Comparison of ENCODE assay signal across 12 cellular contexts in genomic region chr5:142976861-142977260, GRCh38.
A peak's percentile ranks its signal among the peaks of the same experiment; 100 is the strongest.
DNase-seq lines count a peak whose midpoint lies in the region; ATAC-seq and TF ChIP-seq lines count a peak whose summit lies in the region.
"Had no signal": no experiment of that assay in that cellular context is flagged by ENCODE, and none has a peak within 500 bp of the region (broad histone marks: within the 10 kb centered on the region; RNA-seq: fewer than 3 reads in every experiment).

No MANE protein-coding gene starts in this region.

- H3K79me2 ChIP-seq in SK-N-SH (ENCODE audit: insufficient read depth), result no peaks in the 10 kb centered on the region

- 0 out of 2 replicates have a peak overlapping the region, but pooled peaks have one; percentile 61 for H2AFZ ChIP-seq in SK-N-SH (ENCODE audit: low read depth)

- TF ChIP-seq RAD21 in SK-N-SH (IDR thresholded peaks at IDR 0.05; ENCODE audit: low read length), result no peak

- ATAC-seq in left ventricle myocardium superior (peak; percentile 25), Right ventricle myocardium superior (ENCODE audit: poor library complexity) (no peak), upper lobe of right lung (peak; percentile 72)

- no peaks in the 10 kb centered on the region for H3K36me3 ChIP-seq in SK-N-SH (replicated peaks in 1 of 2; ENCODE audit: control insufficient read depth in 1 of 2, insufficient read depth in 2 of 2, low read length in 1 of 2)
- no peaks in the 10 kb centered on the region for H3K36me3 ChIP-seq in upper lobe of right lung
- no peaks in the 10 kb centered on the region for H3K36me3 ChIP-seq in thyroid gland
- H3K36me3 ChIP-seq: cardiac muscle cell had no signal

- H3F3A ChIP-seq in SK-N-SH (replicated peaks; ENCODE audit: insufficient read depth), result peaks cover 28% of the 10 kb centered on the region

- no peaks in the 10 kb centered on the region for H4K20me1 ChIP-seq in SK-N-SH (ENCODE audit: insufficient read depth)

- TF ChIP-seq CTCF in SK-N-SH (IDR thresholded peaks at IDR 0.05) (no peak), upper lobe of right lung (IDR thresholded peaks at IDR 0.05) (no peak), thyroid gland (IDR thresholded peaks at IDR 0.05) (no peak)

- POLR2A ChIA-PET in SK-N-SH (lab: Yijun Ruan, JAX), result no interaction called here

- no peak for TF ChIP-seq EP300 in SK-N-SH (IDR thresholded peaks at IDR 0.05; ENCODE audit: borderline replicate concordance in 1 of 2, low read depth in 1 of 2, low read length in 1 of 2)

- H3K4me1 ChIP-seq in SK-N-SH (ENCODE audit: control insufficient read depth in 1 of 2, insufficient read depth in 2 of 2, low read depth in 1 of 2, low read length in 1 of 2) (peaks cover 17 to 38% of the 10 kb centered on the region in 2 experiments), upper lobe of right lung (peaks cover 32% of the 10 kb centered on the region), thyroid gland (peaks cover 10 to 14% of the 10 kb centered on the region in 2 donors)

- H3K27ac ChIP-seq in SK-N-SH (ENCODE audit: low read depth in 2 of 2, low read length in 1 of 2) (peak overlapping the region; percentile 90 to 91; a peak in 3 of 4 replicates), upper lobe of right lung (no peak overlapping the region), thyroid gland (no peak overlapping the region)
- H3K27ac ChIP-seq: cardiac muscle cell had no signal

- intact Hi-C loops in left ventricle myocardium superior (cut with micrococcal nuclease) (no loop called here), Right ventricle myocardium superior (cut with DNase I) (no loop called here), upper lobe of right lung (cut with DNase I) (no loop called here), thyroid gland (cut with DNase I) (no loop called here)

- H3K27me3 ChIP-seq in SK-N-SH (ENCODE audit: insufficient read depth) (no peaks in the 10 kb centered on the region), upper lobe of right lung (no peaks in the 10 kb centered on the region), thyroid gland (no peaks in the 10 kb centered on the region)
- H3K27me3 ChIP-seq: cardiac muscle cell had no signal

- 92% methylated on average over 3 of the region's 3 CpGs for WGBS in SK-N-SH (ENCODE audit: low lambda C conversion rate)
- WGBS in thyroid gland, 2 donors, result 98% methylated on average over 3 of the region's 3 CpGs

- H3K9ac ChIP-seq in SK-N-SH, result peak overlapping the region; percentile 34; the same call in 1 of the 2 replicates

- H3K4me2 ChIP-seq in SK-N-SH, result 0 out of 2 replicates have a peak overlapping the region, but pooled peaks have one; percentile 66

- TF ChIP-seq POLR2A in thyroid gland (IDR thresholded peaks at IDR 0.05), result no peak

- CTCF ChIA-PET in SK-N-SH (lab: Yijun Ruan, JAX), result no interaction called here

- H3K9me3 ChIP-seq in SK-N-SH (no peaks in the 10 kb centered on the region), upper lobe of right lung (no peaks in the 10 kb centered on the region), thyroid gland (no peaks in the 10 kb centered on the region)

- DNase-seq in left ventricle myocardium superior, result no peak
- DNase-seq in Right ventricle myocardium superior, result no peak
- no peak for DNase-seq in SK-N-SH
- peak; percentile 40 for DNase-seq in glomerular visceral epithelial cell (ENCODE audit: extremely low spot score)
- no peak for DNase-seq in upper lobe of right lung
- DNase-seq in KG1 (lab: John Stamatoyannopoulos, UW), result no peak
- DNase-seq in LoVo (ENCODE audit: low spot score), result no peak
- no peak for DNase-seq in thyroid gland
- DNase-seq: kidney, NCI-H1417, nucleus accumbens had no signal

- H3K4me3 ChIP-seq in SK-N-SH (ENCODE audit: low read depth in 2 of 2, low read length in 1 of 2) (no peak overlapping the region), upper lobe of right lung (no peak overlapping the region), thyroid gland (replicated peaks in 1 of 3) (no peak overlapping the region)
- H3K4me3 ChIP-seq: cardiac muscle cell had no signal

- H3K9me2 ChIP-seq in SK-N-SH, result no peaks in the 10 kb centered on the region

TF ChIP-seq in SK-N-SH, 30 proteins besides CTCF, POLR2A, EP300 and RAD21 (continues in another document):
- TF ChIP-seq REST (IDR thresholded peaks at IDR 0.05; ENCODE audit: low read depth, low read length) (no peak), POLR2AphosphoS5 (IDR thresholded peaks at IDR 0.05; ENCODE audit: low read depth, low read length) (no peak), ZBTB33 (IDR thresholded peaks at IDR 0.05; ENCODE audit: borderline replicate concordance, low read depth) (no peak), USF2 (IDR thresholded peaks at IDR 0.05; ENCODE audit: borderline replicate concordance, low read depth, low read length) (no peak), TEAD4 (IDR thresholded peaks at IDR 0.05; ENCODE audit: borderline replicate concordance, insufficient read depth) (no peak), MAX (IDR thresholded peaks at IDR 0.05; ENCODE audit: low read depth) (no peak), EZH2phosphoT487 (IDR thresholded peaks at IDR 0.05; ENCODE audit: borderline replicate concordance, low read depth) (no peak), FOXJ3 (CRISPR knock-in tag; IDR thresholded peaks at IDR 0.05) (no peak), SIN3A (IDR thresholded peaks at IDR 0.05; ENCODE audit: borderline replicate concordance, low read depth, low read length) (no peak), NRF1 (IDR thresholded peaks at IDR 0.05; ENCODE audit: low read depth, low read length) (no peak), IRF3 (IDR thresholded peaks at IDR 0.05; ENCODE audit: low read depth, low read length) (no peak), NFIC (IDR thresholded peaks at IDR 0.05; ENCODE audit: borderline replicate concordance) (no peak), RCOR1 (IDR thresholded peaks at IDR 0.05; ENCODE audit: low read length) (no peak), TAF1 (IDR thresholded peaks at IDR 0.05; ENCODE audit: borderline replicate concordance, low read depth, low read length) (no peak), GABPA (IDR thresholded peaks at IDR 0.05; ENCODE audit: low read depth) (no peak), MEF2A (IDR thresholded peaks at IDR 0.05; ENCODE audit: borderline replicate concordance, low read depth) (no peak), FOSL2 (IDR thresholded peaks at IDR 0.05; ENCODE audit: borderline replicate concordance, low read depth) (no peak)

Comparison
In these comparisons a context has a peak if more than half of its experiments do, and no peak if none do; other contexts are left out.
1. H3K27ac ChIP-seq: peak in SK-N-SH (2 of 2); none in upper lobe of right lung (single experiment) and thyroid gland (0 of 3).